Comparison of ENCODE assay signal across 16 cellular contexts in the genomic region with DNA sequence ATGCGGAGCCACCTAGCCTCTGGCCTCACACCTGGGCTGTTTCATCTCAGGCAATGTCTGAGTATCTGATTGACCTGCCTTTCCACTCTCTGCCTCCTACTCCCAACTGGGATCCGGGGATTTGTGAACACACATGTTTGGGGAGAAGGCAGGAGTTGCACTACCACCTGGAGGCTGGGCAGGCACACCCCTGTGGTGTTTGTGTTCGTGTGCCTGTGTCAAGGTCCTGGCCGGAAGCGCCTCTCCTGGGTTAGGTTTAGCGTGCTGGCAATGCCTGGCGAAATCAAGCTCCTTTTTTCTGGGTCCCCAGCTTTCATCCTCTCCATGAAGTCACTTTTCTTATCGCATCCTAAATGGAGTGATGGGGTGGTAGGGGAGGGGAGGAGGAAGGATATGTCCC.
DNase-seq lines count a peak whose midpoint lies in the region; ATAC-seq, FAIRE-seq and TF ChIP-seq lines count a peak whose summit lies in the region.
"Had no signal": no experiment of that assay in that cellular context is flagged by ENCODE, and none has a peak within 500 bp of the region (broad histone marks: within the 10 kb centered on the region; RNA-seq: fewer than 3 reads in every experiment).

No MANE protein-coding gene starts in this region.

- POLR2A ChIA-PET in OCI-LY7 (lab: Charles Lee) = no interaction called here

- H3K79me2 ChIP-seq in Karpas-422 (ENCODE audit: low read length) (no peaks in the 10 kb centered on the region), OCI-LY7 (ENCODE audit: insufficient read depth, low read depth, low read length) (no peaks in the 10 kb centered on the region)

- H3K4me1 ChIP-seq in Karpas-422 (ENCODE audit: low read length) = no peaks in the 10 kb centered on the region
- peaks cover 0 to 5% (median 0%) of the 10 kb centered on the region in 4 donors for H3K4me1 ChIP-seq in Peyer's patch
- peaks cover 0 to 2% of the 10 kb centered on the region in 2 donors for H3K4me1 ChIP-seq in small intestine (ENCODE audit: control insufficient read depth in 2 of 2, insufficient read depth in 1 of 2, low read depth in 1 of 2, low read length in 1 of 2)
- no peaks in the 10 kb centered on the region for H3K4me1 ChIP-seq in OCI-LY7 (ENCODE audit: insufficient read depth, low read length, poor library complexity, severe bottlenecking)
- H3K4me1 ChIP-seq: HAP-1 had no signal

- H3K4me3 ChIP-seq in Karpas-422 (ENCODE audit: low read length) (no peak overlapping the region), Peyer's patch (no peak overlapping the region), small intestine (ENCODE audit: low read depth in 1 of 2, low read length in 2 of 2) (no peak overlapping the region), OCI-LY7 (ENCODE audit: low read depth, low read length, poor library complexity, severe bottlenecking) (no peak overlapping the region)
- H3K4me3 ChIP-seq: GM23248, HAP-1 had no signal

- CTCF ChIA-PET in OCI-LY7 (lab: Charles Lee; ENCODE audit: unreplicated experiment) = no interaction called here

- peak; percentile 15 for DNase-seq in Karpas-422
- DNase-seq in Peyer's patch = peak in 2 of 3 donors; percentile 67 to 70
- DNase-seq in left colon = peak; percentile 69 to 77
- peak; percentile 79 for DNase-seq in small intestine
- no peak for DNase-seq in OCI-LY7 (ENCODE audit: low spot score)
- DNase-seq in D341Med (ENCODE audit: low spot score) = no peak
- DNase-seq: C1 segment of cervical spinal cord; CD4-positive, alpha-beta T cell; DMS53; GF-D8; GM23248 had no signal

- TF ChIP-seq POLR2A in Peyer's patch (IDR thresholded peaks at IDR 0.05) = no peak

- ATAC-seq in left colon (peak; percentile 99), HG02885 (IDR thresholded peaks at IDR 0.05; ENCODE audit: poor library complexity, unreplicated experiment) (no peak), GM18907 (IDR thresholded peaks at IDR 0.05; ENCODE audit: unreplicated experiment) (no peak)

- no peaks in the 10 kb centered on the region for H3K9me2 ChIP-seq in Karpas-422 (replicated peaks; ENCODE audit: insufficient read depth, low read length)
- H3K9me2 ChIP-seq in OCI-LY7 (ENCODE audit: insufficient read depth, low read length) = no peaks in the 10 kb centered on the region

- H3K9me3 ChIP-seq in Karpas-422 (ENCODE audit: low read length) (no peaks in the 10 kb centered on the region), Peyer's patch (no peaks in the 10 kb centered on the region), small intestine (ENCODE audit: control insufficient read depth, low read depth) (no peaks in the 10 kb centered on the region), OCI-LY7 (ENCODE audit: low read length) (no peaks in the 10 kb centered on the region)
- H3K9me3 ChIP-seq: HAP-1 had no signal

- H3K4me2 ChIP-seq in Karpas-422 (ENCODE audit: low read depth, low read length, poor library complexity, severe bottlenecking) (no peak overlapping the region), OCI-LY7 (ENCODE audit: low read length) (no peak overlapping the region)

- H3K36me3 ChIP-seq in Karpas-422 (ENCODE audit: insufficient read depth, low read length) = no peaks in the 10 kb centered on the region
- no peaks in the 10 kb centered on the region for H3K36me3 ChIP-seq in Peyer's patch
- no peaks in the 10 kb centered on the region for H3K36me3 ChIP-seq in small intestine (ENCODE audit: control insufficient read depth in 2 of 2, insufficient read depth in 2 of 2, low read length in 2 of 2)
- H3K36me3 ChIP-seq in OCI-LY7 (ENCODE audit: insufficient read depth, low read length) = no peaks in the 10 kb centered on the region
- H3K36me3 ChIP-seq: HAP-1 had no signal

- no peaks in the 10 kb centered on the region for H3K27me3 ChIP-seq in Karpas-422 (ENCODE audit: low read length)
- H3K27me3 ChIP-seq in Peyer's patch = no peaks in the 10 kb centered on the region
- peaks cover 0 to 2% of the 10 kb centered on the region in 2 donors for H3K27me3 ChIP-seq in small intestine (ENCODE audit: control insufficient read depth in 2 of 2, insufficient read depth in 2 of 2, low read length in 2 of 2)

- intact Hi-C loops in left colon (cut with DNase I, micrococcal nuclease) (no loop called here), OCI-LY7 (cut with micrococcal nuclease; ENCODE audit: unreplicated experiment) (no loop called here)

- H3K9ac ChIP-seq in Karpas-422 (ENCODE audit: low read length) = no peak overlapping the region
- H3K9ac ChIP-seq: GM23248 had no signal

- TF ChIP-seq CTCF in Peyer's patch (IDR thresholded peaks at IDR 0.05) (peak in 1 of 6 experiments; percentile 31), OCI-LY7 (conservative IDR thresholded peaks at IDR 0.05; ENCODE audit: low read length) (no peak)

- H3K27ac ChIP-seq in Karpas-422 (ENCODE audit: low read length) = no peak overlapping the region
- H3K27ac ChIP-seq in Peyer's patch = no peak overlapping the region
- H3K27ac ChIP-seq in small intestine (ENCODE audit: low read depth in 1 of 2, low read length in 1 of 2) = peak overlapping the region in 1 of 2 donors; percentile 58
- H3K27ac ChIP-seq in OCI-LY7 (ENCODE audit: low read depth, low read length, poor library complexity, severe bottlenecking) = no peak overlapping the region
- H3K27ac ChIP-seq: GM23248 had no signal

- H2AFZ ChIP-seq in Karpas-422 (ENCODE audit: low read length) (no peak overlapping the region), OCI-LY7 (ENCODE audit: low read length) (no peak overlapping the region)
- H2AFZ ChIP-seq: GM23248 had no signal

- H4K20me1 ChIP-seq in Karpas-422 (ENCODE audit: insufficient read depth, low read depth, low read length) (no peaks in the 10 kb centered on the region), OCI-LY7 (ENCODE audit: insufficient read depth, low read length) (no peaks in the 10 kb centered on the region)

- 12 to 69% (median 48%) methylated on average over 8 of the region's 8 CpGs for WGBS in small intestine, 3 donors

- BruUV-seq in OCI-LY7 (replicated peaks; lab: Mats Ljungman, UMichigan) = no TSS peak

- no peak for FAIRE-seq in small intestine (lab: Jason Lieb, UNC)
- FAIRE-seq: A204.1, D721Med had no signal

Comparison
In these comparisons a context has a peak if more than half of its experiments do, and no peak if none do; other contexts are left out.
1. DNase-seq: peak in Karpas-422 (single experiment), Peyer's patch (2 of 3), left colon (2 of 2) and small intestine (single experiment); none in OCI-LY7 (single experiment) and D341Med (single experiment).